ENCODE assay signal across 17 cellular contexts in the genomic region with DNA sequence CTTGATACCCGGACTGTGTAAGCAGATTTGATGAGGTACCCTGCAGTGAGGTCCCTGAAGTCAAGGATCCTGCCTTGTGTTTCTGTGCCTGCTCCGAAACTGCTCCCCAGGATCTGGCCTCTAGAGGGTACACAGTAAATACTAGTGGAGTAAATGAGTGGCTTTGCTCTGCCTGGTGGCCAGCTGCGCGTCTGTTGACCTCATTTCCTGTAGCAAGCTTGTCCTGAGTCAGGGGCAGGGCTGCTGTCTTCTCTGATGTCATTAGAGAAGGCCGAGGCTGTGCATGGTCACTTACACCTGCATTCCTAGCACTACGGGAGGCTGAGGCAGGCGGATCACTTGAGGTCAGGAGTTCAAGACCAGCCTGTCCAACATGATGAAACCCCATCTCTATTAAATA.
A peak's percentile ranks its signal among the peaks of the same experiment; 100 is the strongest.
DNase-seq lines count a peak whose midpoint lies in the region; ATAC-seq, FAIRE-seq and TF ChIP-seq lines count a peak whose summit lies in the region.
"Had no signal": no experiment of that assay in that cellular context is flagged by ENCODE, and none has a peak within 500 bp of the region (broad histone marks: within the 10 kb centered on the region; RNA-seq: fewer than 3 reads in every experiment).

No MANE protein-coding gene starts in this region.

- DNase-seq in SK-N-SH (peak; percentile 35), RCC 7860 (ENCODE audit: low spot score) (peak; percentile 90), fibroblast of pulmonary artery (ENCODE audit: low read depth) (peak; percentile 54), trophoblast cell (peak; percentile 27 to 36), vagina (ENCODE audit: extremely low spot score in 2 of 2) (no peak)
- no peak for DNase-seq in activated CD4-positive, CD25-positive, alpha-beta regulatory T cell (lab: John Stamatoyannopoulos, UW)
- DNase-seq: activated T-cell treated with anti-CD3 and anti-CD28 coated beads, Interleukin-2, amount 50 U/mL, for 48 hours; DMS 273 treated with DMSO at 0.1 percent for 48 hours; effector memory CD4-positive, alpha-beta T cell; lower lobe of right lung; NCI-H1436 treated with DMSO at 0.1 percent for 48 hours; NK-92 treated with Interleukin-12 subunit alpha and Interleukin-12 subunit beta, amount 100 ng/mL, for 24 hours; upper lobe of left lung had no signal

- H3K27ac ChIP-seq in SK-N-SH (ENCODE audit: low read depth in 2 of 2, low read length in 1 of 2): no peak overlapping the region
- H3K27ac ChIP-seq in trophoblast cell (ENCODE audit: low read depth, low read length): no peak overlapping the region
- no peak overlapping the region for H3K27ac ChIP-seq in vagina
- H3K27ac ChIP-seq: lower lobe of right lung, SK-N-MC, upper lobe of left lung had no signal

- no peak overlapping the region for H3K23ac ChIP-seq in trophoblast cell (ENCODE audit: low read length)

- no peak overlapping the region for H2BK5ac ChIP-seq in trophoblast cell (ENCODE audit: low read depth, low read length, poor library complexity)

- H2AK5ac ChIP-seq in trophoblast cell (ENCODE audit: low read length): no peak overlapping the region

- no peaks in the 10 kb centered on the region for H3K9me2 ChIP-seq in SK-N-SH

- no peak for TF ChIP-seq CTCF in SK-N-SH (IDR thresholded peaks at IDR 0.05)
- peak; percentile 7 for TF ChIP-seq CTCF in fibroblast of pulmonary artery (IDR thresholded peaks at IDR 0.05; ENCODE audit: low read length, missing control alignments)
- no peak for TF ChIP-seq CTCF in vagina (IDR thresholded peaks at IDR 0.05)

- no peak for TF ChIP-seq EP300 in SK-N-SH (IDR thresholded peaks at IDR 0.05; ENCODE audit: borderline replicate concordance in 1 of 2, low read depth in 1 of 2, low read length in 1 of 2)

- H2AFZ ChIP-seq in SK-N-SH (ENCODE audit: low read depth) (no peak overlapping the region), trophoblast cell (ENCODE audit: insufficient read depth, low read length, poor library complexity) (no peak overlapping the region)

- H3K36me3 ChIP-seq in SK-N-SH (replicated peaks in 1 of 2; ENCODE audit: control insufficient read depth in 1 of 2, insufficient read depth in 2 of 2, low read length in 1 of 2) (no peaks in the 10 kb centered on the region), trophoblast cell (ENCODE audit: control insufficient read depth in 1 of 2, insufficient read depth in 2 of 2, low read length in 2 of 2) (no peaks in the 10 kb centered on the region), vagina (no peaks in the 10 kb centered on the region)
- H3K36me3 ChIP-seq: lower lobe of right lung, upper lobe of left lung had no signal

- H3K79me2 ChIP-seq in SK-N-SH (ENCODE audit: insufficient read depth): no peaks in the 10 kb centered on the region
- H3K79me2 ChIP-seq in trophoblast cell (ENCODE audit: control insufficient read depth, insufficient read depth, low read length, poor library complexity): no peaks in the 10 kb centered on the region

- H3K79me1 ChIP-seq in trophoblast cell (ENCODE audit: low read length): no peaks in the 10 kb centered on the region

- H3K27me3 ChIP-seq in SK-N-SH (ENCODE audit: insufficient read depth): no peaks in the 10 kb centered on the region
- H3K27me3 ChIP-seq in trophoblast cell (ENCODE audit: insufficient read depth, low read length): no peaks in the 10 kb centered on the region
- no peaks in the 10 kb centered on the region for H3K27me3 ChIP-seq in vagina
- H3K27me3 ChIP-seq: upper lobe of left lung had no signal

- H3K9me3 ChIP-seq in SK-N-SH (no peaks in the 10 kb centered on the region), trophoblast cell (ENCODE audit: insufficient read depth, low read depth, low read length) (no peaks in the 10 kb centered on the region), vagina (no peaks in the 10 kb centered on the region)
- H3K9me3 ChIP-seq: lower lobe of right lung, upper lobe of left lung had no signal

- H2BK12ac ChIP-seq in trophoblast cell (ENCODE audit: low read length): no peak overlapping the region

- CTCF ChIA-PET in SK-N-SH (lab: Yijun Ruan, JAX): no interaction called here

- 95% methylated on average over 7 of the region's 7 CpGs for WGBS in SK-N-SH (ENCODE audit: low lambda C conversion rate)
- WGBS in trophoblast cell (ENCODE audit: extremely low coverage, insufficient coverage, insufficient read length): no CpG with 5 or more reads among the region's 7 CpGs

- POLR2A ChIA-PET in SK-N-SH (lab: Yijun Ruan, JAX): no interaction called here

- no peak overlapping the region for H4K91ac ChIP-seq in trophoblast cell (ENCODE audit: low read depth, low read length)

- no peak overlapping the region for H4K12ac ChIP-seq in trophoblast cell (ENCODE audit: low read depth, low read length)

- peaks cover 5 to 14% of the 10 kb centered on the region in 2 experiments; a peak in 3 of 4 replicates for H3K4me1 ChIP-seq in SK-N-SH (ENCODE audit: control insufficient read depth in 1 of 2, insufficient read depth in 2 of 2, low read depth in 1 of 2, low read length in 1 of 2)
- peaks cover 2 to 5% of the 10 kb centered on the region in 2 experiments for H3K4me1 ChIP-seq in trophoblast cell (ENCODE audit: control insufficient read depth in 1 of 2, insufficient read depth in 2 of 2, low read length in 2 of 2)
- H3K4me1 ChIP-seq in vagina: no peaks in the 10 kb centered on the region
- H3K4me1 ChIP-seq: lower lobe of right lung, upper lobe of left lung had no signal

- ATAC-seq in SK-N-SH treated with all-trans-retinoic acid at 6 μM for 48 hours (no peak), HG02970 (IDR thresholded peaks at IDR 0.05; ENCODE audit: low FRiP score, unreplicated experiment) (no peak)

- H4K8ac ChIP-seq in trophoblast cell (ENCODE audit: low read depth, low read length): no peak overlapping the region

- no peak for FAIRE-seq in RCC 7860 (lab: Jason Lieb, UNC)
- FAIRE-seq: A204.1 had no signal

- no peak overlapping the region for H3K14ac ChIP-seq in trophoblast cell (ENCODE audit: low read length)

- no peaks in the 10 kb centered on the region for H4K20me1 ChIP-seq in SK-N-SH (ENCODE audit: insufficient read depth)

- intact Hi-C loops in vagina (cut with DNase I): no loop called here

- no peak for TF ChIP-seq POLR2A in vagina (IDR thresholded peaks at IDR 0.05)

- H3K18ac ChIP-seq in trophoblast cell (ENCODE audit: low read length): no peak overlapping the region

- H3K4me3 ChIP-seq in SK-N-SH (ENCODE audit: low read depth in 2 of 2, low read length in 1 of 2): no peak overlapping the region
- no peak overlapping the region for H3K4me3 ChIP-seq in fibroblast of pulmonary artery (replicated peaks; ENCODE audit: low read depth, low read length)
- H3K4me3 ChIP-seq in trophoblast cell (ENCODE audit: low read depth, low read length): no peak overlapping the region
- no peak overlapping the region for H3K4me3 ChIP-seq in vagina
- H3K4me3 ChIP-seq: lower lobe of right lung, SK-N-MC, upper lobe of left lung had no signal

- H3K4me2 ChIP-seq in SK-N-SH: no peak overlapping the region
- H3K4me2 ChIP-seq in trophoblast cell (ENCODE audit: low read length): no peak overlapping the region

- peaks cover 26% of the 10 kb centered on the region for H3F3A ChIP-seq in SK-N-SH (replicated peaks; ENCODE audit: insufficient read depth)

- H3K4ac ChIP-seq in trophoblast cell (ENCODE audit: low read depth, low read length): no peak overlapping the region

- peak; percentile 14; the same call in 1 of the 2 replicates for TF ChIP-seq RAD21 in SK-N-SH (IDR thresholded peaks at IDR 0.05; ENCODE audit: low read length)

- no peak overlapping the region for H2BK120ac ChIP-seq in trophoblast cell (ENCODE audit: insufficient read depth, low read length, poor library complexity)

- H3K9ac ChIP-seq in SK-N-SH: no peak overlapping the region
- H3K9ac ChIP-seq in trophoblast cell (ENCODE audit: low read length): no peak overlapping the region

TF ChIP-seq in SK-N-SH, 30 proteins besides CTCF, POLR2A, EP300 and RAD21:
- TF ChIP-seq TCF12 (IDR thresholded peaks at IDR 0.05): peak; percentile 21; the same call in 1 of the 2 replicates
- TF ChIP-seq CHD2 (IDR thresholded peaks at IDR 0.05; ENCODE audit: low read length, partially characterized antibody): no peak
- no peak for TF ChIP-seq MEF2A (IDR thresholded peaks at IDR 0.05; ENCODE audit: borderline replicate concordance, low read depth)
- no peak for TF ChIP-seq ELF1 (IDR thresholded peaks at IDR 0.05)
- TF ChIP-seq TAF1 (IDR thresholded peaks at IDR 0.05; ENCODE audit: borderline replicate concordance, low read depth, low read length): no peak

TF ChIP-seq in SK-N-SH treated with all-trans-retinoic acid at 6 μM for 48 hours, 23 proteins besides CTCF, POLR2A, EP300 and RAD21 (continues in another document):
- TF ChIP-seq GLIS3 (CRISPR knock-in tag; IDR thresholded peaks at IDR 0.05): no peak
- no peak for TF ChIP-seq ZFP3 (CRISPR knock-in tag; IDR thresholded peaks at IDR 0.05)
- TF ChIP-seq, protein P1, sequence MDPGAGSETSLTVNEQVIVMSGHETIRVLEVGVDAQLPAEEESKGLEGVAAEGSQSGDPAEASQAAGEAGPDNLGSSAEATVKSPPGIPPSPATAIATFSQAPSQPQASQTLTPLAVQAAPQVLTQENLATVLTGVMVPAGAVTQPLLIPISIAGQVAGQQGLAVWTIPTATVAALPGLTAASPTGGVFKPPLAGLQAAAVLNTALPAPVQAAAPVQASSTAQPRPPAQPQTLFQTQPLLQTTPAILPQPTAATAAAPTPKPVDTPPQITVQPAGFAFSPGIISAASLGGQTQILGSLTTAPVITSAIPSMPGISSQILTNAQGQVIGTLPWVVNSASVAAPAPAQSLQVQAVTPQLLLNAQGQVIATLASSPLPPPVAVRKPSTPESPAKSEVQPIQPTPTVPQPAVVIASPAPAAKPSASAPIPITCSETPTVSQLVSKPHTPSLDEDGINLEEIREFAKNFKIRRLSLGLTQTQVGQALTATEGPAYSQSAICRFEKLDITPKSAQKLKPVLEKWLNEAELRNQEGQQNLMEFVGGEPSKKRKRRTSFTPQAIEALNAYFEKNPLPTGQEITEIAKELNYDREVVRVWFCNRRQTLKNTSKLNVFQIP (CRISPR knock-in tag; IDR thresholded peaks at IDR 0.05; ENCODE audit: borderline replicate concordance, low read depth): no peak
- no peak for TF ChIP-seq ESRRG (CRISPR knock-in tag; IDR thresholded peaks at IDR 0.05)
- TF ChIP-seq ZC3H10 (CRISPR knock-in tag; IDR thresholded peaks at IDR 0.05): no peak
- TF ChIP-seq, protein P2, sequence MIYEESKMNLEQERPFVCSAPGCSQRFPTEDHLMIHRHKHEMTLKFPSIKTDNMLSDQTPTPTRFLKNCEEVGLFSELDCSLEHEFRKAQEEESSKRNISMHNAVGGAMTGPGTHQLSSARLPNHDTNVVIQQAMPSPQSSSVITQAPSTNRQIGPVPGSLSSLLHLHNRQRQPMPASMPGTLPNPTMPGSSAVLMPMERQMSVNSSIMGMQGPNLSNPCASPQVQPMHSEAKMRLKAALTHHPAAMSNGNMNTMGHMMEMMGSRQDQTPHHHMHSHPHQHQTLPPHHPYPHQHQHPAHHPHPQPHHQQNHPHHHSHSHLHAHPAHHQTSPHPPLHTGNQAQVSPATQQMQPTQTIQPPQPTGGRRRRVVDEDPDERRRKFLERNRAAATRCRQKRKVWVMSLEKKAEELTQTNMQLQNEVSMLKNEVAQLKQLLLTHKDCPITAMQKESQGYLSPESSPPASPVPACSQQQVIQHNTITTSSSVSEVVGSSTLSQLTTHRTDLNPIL (CRISPR knock-in tag; IDR thresholded peaks at IDR 0.05; ENCODE audit: low read depth): no peak
- no peak for TF ChIP-seq ZNF565 (CRISPR knock-in tag; conservative IDR thresholded peaks at IDR 0.05; ENCODE audit: low read depth)

Comparison
In these comparisons a context has a peak if more than half of its experiments do, and no peak if none do; other contexts are left out.
1. DNase-seq: peak in SK-N-SH (single experiment), RCC 7860 (single experiment), fibroblast of pulmonary artery (single experiment) and trophoblast cell (2 of 2); none in vagina (0 of 2) and activated CD4-positive, CD25-positive, alpha-beta regulatory T cell (0 of 4).